8 cellular contexts compared by ENCODE assay signal in the genomic region with DNA sequence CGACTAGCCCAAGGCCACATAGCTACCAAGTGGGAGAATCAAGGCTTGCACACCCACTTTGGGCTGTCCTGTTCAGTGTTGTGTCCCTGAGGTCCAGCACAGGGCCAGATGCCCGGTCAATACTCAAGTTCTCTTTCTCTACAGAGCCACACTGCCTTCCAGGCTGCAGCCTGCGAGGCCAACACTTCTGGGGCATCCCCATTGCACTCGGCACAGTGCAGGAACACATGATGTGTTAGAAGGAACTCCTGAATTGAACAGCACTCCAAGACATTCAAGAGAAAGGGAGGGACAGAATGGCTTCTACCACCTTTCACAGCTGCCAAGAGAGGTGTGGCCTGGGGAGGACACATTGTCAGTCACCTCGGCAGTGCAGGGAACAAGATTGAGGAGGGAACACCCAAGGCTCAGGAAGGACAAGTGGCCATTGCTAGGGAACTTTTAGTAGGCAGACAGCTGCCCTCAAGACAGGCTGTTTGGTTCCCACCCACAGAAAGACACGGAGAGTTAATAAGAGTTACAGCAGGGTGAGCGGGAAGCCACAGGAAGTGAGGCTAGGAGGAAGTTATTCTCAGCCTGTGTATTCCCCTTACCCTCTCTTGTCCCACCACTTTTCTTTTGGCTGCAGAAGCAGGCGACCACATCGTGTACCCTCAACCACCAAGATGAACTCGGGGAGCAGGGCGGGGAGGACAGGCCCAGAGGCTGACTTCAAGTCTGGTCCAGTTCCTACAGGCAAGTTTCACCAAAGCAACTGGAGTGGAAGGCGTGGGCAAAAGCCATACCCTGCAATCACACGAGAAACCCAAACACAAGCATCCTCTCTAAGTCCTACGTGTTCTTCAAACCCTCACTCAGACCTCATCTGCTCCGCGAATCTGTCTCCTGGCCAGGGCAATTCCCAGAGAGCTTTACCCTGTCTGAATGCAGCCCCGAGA.
DNase-seq lines count a peak whose midpoint lies in the region; ATAC-seq lines count a peak whose summit lies in the region.

No MANE protein-coding gene starts in this region.

- 60 to 63% methylated on average over 17 of the region's 17 CpGs for WGBS in GM23248 (ENCODE audit: low coverage in 1 of 2, low lambda C conversion rate in 2 of 2, missing lambda C conversion rate in 2 of 2), 2 experiments

- in situ Hi-C loops in GM23248 (cut with MboI) = no loop called here

- no peak overlapping the region for H3K4me2 ChIP-seq in GM23248 (ENCODE audit: unreplicated experiment)

- no peaks in the 10 kb centered on the region for H3K9me2 ChIP-seq in GM23248 (ENCODE audit: insufficient read depth)

- H3K79me2 ChIP-seq in GM23248 (ENCODE audit: insufficient read depth) = no peaks in the 10 kb centered on the region

- no peaks in the 10 kb centered on the region for H4K20me1 ChIP-seq in GM23248 (ENCODE audit: insufficient read depth)

- no peaks in the 10 kb centered on the region for H3K9me3 ChIP-seq in GM23248 (ENCODE audit: low read depth)

- ATAC-seq in GM19467 (IDR thresholded peaks at IDR 0.05; ENCODE audit: unreplicated experiment) (peak; percentile 60), left ventricle myocardium superior (peak; percentile 26)

- no peak overlapping the region for H3K4me3 ChIP-seq in GM23248

- DNase-seq in GDM1 (lab: John Stamatoyannopoulos, UW) (peak; percentile 71), Kasumi-1 (lab: John Stamatoyannopoulos, UW) (peak; percentile 78 to 83), left ventricle myocardium superior (no peak), NCI-H187 (lab: John Stamatoyannopoulos, UW) (no peak), HK-2 (ENCODE audit: unreplicated experiment) (no peak), NCI-H2029 (lab: John Stamatoyannopoulos, UW) (no peak), GM23248 (no peak)

- H3K27me3 ChIP-seq in GM23248 (replicated peaks; ENCODE audit: insufficient read depth) = peaks cover 8% of the 10 kb centered on the region

- no peak overlapping the region for H2AFZ ChIP-seq in GM23248

- H3F3A ChIP-seq in GM23248 (ENCODE audit: insufficient read depth) = no peaks in the 10 kb centered on the region

- H3K36me3 ChIP-seq in GM23248 (ENCODE audit: low read depth) = no peaks in the 10 kb centered on the region

- peaks cover 3% of the 10 kb centered on the region; the same call in 1 of the 2 replicates for H3K4me1 ChIP-seq in GM23248 (ENCODE audit: insufficient read depth)

- intact Hi-C loops in left ventricle myocardium superior (cut with micrococcal nuclease) = no loop called here

- H3K27ac ChIP-seq in GM23248 = no peak overlapping the region

- H3K9ac ChIP-seq in GM23248 = no peak overlapping the region

Comparison
In these comparisons a context has a peak if more than half of its experiments do, and no peak if none do; other contexts are left out.
1. DNase-seq: peak in GDM1 (single experiment) and Kasumi-1 (2 of 2); none in left ventricle myocardium superior (single experiment), NCI-H187 (0 of 2), HK-2 (single experiment), NCI-H2029 (single experiment) and GM23248 (single experiment).